Comparison of ENCODE assay signal across 11 cellular contexts in the genomic region with DNA sequence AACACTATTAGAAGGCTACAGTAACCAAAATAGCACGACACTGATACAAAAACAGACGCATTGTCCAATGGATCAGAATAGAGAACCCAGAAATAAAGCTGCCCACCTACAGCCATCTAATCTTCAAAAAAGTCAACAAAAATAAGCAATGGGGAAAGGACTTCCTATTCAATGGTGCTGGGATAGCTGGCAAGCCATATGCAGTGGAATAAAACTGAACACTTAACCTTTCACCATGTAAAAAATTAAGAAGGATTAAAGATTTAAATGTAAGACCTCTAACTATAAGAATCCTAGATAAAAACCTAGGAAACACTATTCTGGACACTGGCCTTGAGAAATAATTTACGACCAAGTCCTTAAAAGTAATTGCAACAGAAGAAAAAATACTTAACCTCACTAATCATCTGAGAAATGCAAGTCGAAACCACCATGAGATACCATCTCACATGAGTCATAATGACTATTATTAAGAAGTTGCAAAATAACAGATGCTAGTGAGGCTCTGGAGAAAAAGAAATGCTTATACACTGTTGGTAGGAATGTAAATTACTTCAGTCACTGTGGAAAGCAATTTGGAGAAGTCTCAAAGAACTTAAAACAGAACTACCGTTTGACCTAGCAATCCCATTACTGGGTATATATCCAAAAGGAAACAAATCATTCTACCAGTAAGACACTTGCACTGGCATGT.
DNase-seq lines count a peak whose midpoint lies in the region; ATAC-seq and TF ChIP-seq lines count a peak whose summit lies in the region.
"Had no signal": no experiment of that assay in that cellular context is flagged by ENCODE, and none has a peak within 500 bp of the region (broad histone marks: within the 10 kb centered on the region; RNA-seq: fewer than 3 reads in every experiment).

No MANE protein-coding gene starts in this region.

- WGBS in gastroesophageal sphincter (ENCODE audit: low coverage in 1 of 2), 2 donors = 42 to 68% methylated on average over 5 of the region's 5 CpGs

- no peaks in the 10 kb centered on the region for H3K27me3 Mint-ChIP-seq in T-helper 17 cell
- H3K27me3 Mint-ChIP-seq: activated T-cell treated with anti-CD3 and anti-CD28 coated beads, Interleukin-2, amount 50 U/mL, for 24 hours; CD4-positive, CD25-positive, alpha-beta regulatory T cell had no signal

- H3K4me3 ChIP-seq in A673 (ENCODE audit: low read depth, low read length, poor library complexity, severe bottlenecking) = no peak overlapping the region
- no peak overlapping the region for H3K4me3 ChIP-seq in gastroesophageal sphincter

- TF ChIP-seq EP300 in gastroesophageal sphincter (IDR thresholded peaks at IDR 0.05) = no peak

- H3K9me3 ChIP-seq in A673 (ENCODE audit: low read depth, low read length, poor library complexity, severe bottlenecking) (peaks cover 3% of the 10 kb centered on the region), gastroesophageal sphincter (peaks cover 0 to 6% (median 0%) of the 10 kb centered on the region in 3 donors), T-helper 17 cell (ENCODE audit: control insufficient read depth, low read length, poor library complexity, severe bottlenecking) (no peaks in the 10 kb centered on the region)

- no peak overlapping the region for H3K27ac ChIP-seq in A673 (ENCODE audit: low read depth, low read length, poor library complexity, severe bottlenecking)
- H3K27ac ChIP-seq in gastroesophageal sphincter = no peak overlapping the region

- no peaks in the 10 kb centered on the region for H3K4me1 ChIP-seq in A673 (ENCODE audit: insufficient read depth, low read length, poor library complexity, severe bottlenecking)
- H3K4me1 ChIP-seq in gastroesophageal sphincter = no peaks in the 10 kb centered on the region

- CTCF ChIA-PET in A673 (lab: Charles Lee) = no interaction called here

- POLR2A ChIA-PET in A673 (lab: Charles Lee; ENCODE audit: low non-redundant PET) = no interaction called here

- ATAC-seq in gastroesophageal sphincter = peak; percentile 46
- no peak for ATAC-seq in T-helper 17 cell
- ATAC-seq in GM18511 (IDR thresholded peaks at IDR 0.05; ENCODE audit: unreplicated experiment) = no peak
- no peak for ATAC-seq in HG03354 (IDR thresholded peaks at IDR 0.05; ENCODE audit: poor library complexity, severe bottlenecking, unreplicated experiment)

- BruUV-seq in A673 (replicated peaks; lab: Mats Ljungman, UMichigan) = no TSS peak

- H3K27me3 ChIP-seq in A673 (replicated peaks; ENCODE audit: insufficient read depth, low read depth, low read length, poor library complexity) (no peaks in the 10 kb centered on the region), gastroesophageal sphincter (no peaks in the 10 kb centered on the region)

- H3K27ac Mint-ChIP-seq in T-helper 17 cell = no peak overlapping the region
- H3K27ac Mint-ChIP-seq: activated T-cell treated with anti-CD3 and anti-CD28 coated beads, Interleukin-2, amount 50 U/mL, for 24 hours; CD4-positive, CD25-positive, alpha-beta regulatory T cell had no signal

- H3K4me1 Mint-ChIP-seq in T-helper 17 cell = no peaks in the 10 kb centered on the region
- H3K4me1 Mint-ChIP-seq: CD4-positive, CD25-positive, alpha-beta regulatory T cell had no signal

- intact Hi-C loops in A673 (cut with micrococcal nuclease; ENCODE audit: unreplicated experiment) = no loop called here

- peak; percentile 55 for DNase-seq in A673 (ENCODE audit: low spot score)
- peak; percentile 99 for DNase-seq in HT1080 (ENCODE audit: low read depth)
- DNase-seq in SKM-1 treated with dmso at 0.1 percent for 144 hours (lab: John Stamatoyannopoulos, UW; ENCODE audit: unreplicated experiment) = peak; percentile 4
- no peak for DNase-seq in T-helper 17 cell
- DNase-seq in activated CD4-positive, alpha-beta T cell treated with anti-CD3 and anti-CD28 coated beads, Interleukin-2, amount 50 U/mL, for 48 hours = no peak
- DNase-seq: activated T-cell treated with anti-CD3 and anti-CD28 coated beads, Interleukin-2, amount 50 U/mL, for 24 hours; CD4-positive, CD25-positive, alpha-beta regulatory T cell; midbrain had no signal

- TF ChIP-seq POLR2A in gastroesophageal sphincter (IDR thresholded peaks at IDR 0.05) = no peak

- H3K36me3 ChIP-seq in A673 (ENCODE audit: insufficient read depth, low read length, poor library complexity, severe bottlenecking) (no peaks in the 10 kb centered on the region), gastroesophageal sphincter (no peaks in the 10 kb centered on the region)

- no peak overlapping the region for H3K4me3 Mint-ChIP-seq in T-helper 17 cell
- H3K4me3 Mint-ChIP-seq: activated T-cell treated with anti-CD3 and anti-CD28 coated beads, Interleukin-2, amount 50 U/mL, for 24 hours; CD4-positive, CD25-positive, alpha-beta regulatory T cell had no signal

- H3K36me3 Mint-ChIP-seq in T-helper 17 cell (ENCODE audit: low read depth) = no peaks in the 10 kb centered on the region
- H3K36me3 Mint-ChIP-seq: CD4-positive, CD25-positive, alpha-beta regulatory T cell had no signal

- TF ChIP-seq CTCF in A673 (conservative IDR thresholded peaks at IDR 0.05; ENCODE audit: low read depth, low read length) = no peak
- no peak for TF ChIP-seq CTCF in gastroesophageal sphincter (IDR thresholded peaks at IDR 0.05)

Comparison
In these comparisons a context has a peak if more than half of its experiments do, and no peak if none do; other contexts are left out.
1. DNase-seq: peak in A673 (single experiment), HT1080 (single experiment) and SKM-1 treated with dmso at 0.1 percent for 144 hours (single experiment); none in T-helper 17 cell (0 of 3) and activated CD4-positive, alpha-beta T cell treated with anti-CD3 and anti-CD28 coated beads, Interleukin-2, amount 50 U/mL, for 48 hours (0 of 2).